ENCODE assay signal across 23 cellular contexts in genomic region chr2:69471793-69472192, GRCh38. TPM values are rescaled to one million over a fixed set of nuclear protein-coding genes. Genes with fewer than 3 reads are reported as not detected.
A peak's percentile ranks its signal among the peaks of the same experiment; 100 is the strongest.
DNase-seq lines count a peak whose midpoint lies in the region; ATAC-seq lines count a peak whose summit lies in the region.
"Had no signal": no experiment of that assay in that cellular context is flagged by ENCODE, and none has a peak within 500 bp of the region (broad histone marks: within the 10 kb centered on the region; RNA-seq: fewer than 3 reads in every experiment).

No MANE protein-coding gene starts in this region.

- peak overlapping the region in 1 of 5 donors; percentile 73 for H3K9ac ChIP-seq in subcutaneous abdominal adipose tissue (ENCODE audit: low read length in 5 of 5)
- H3K9ac ChIP-seq: KMS-11 had no signal

- no peaks in the 10 kb centered on the region for H3K27me3 ChIP-seq in subcutaneous abdominal adipose tissue (ENCODE audit: control insufficient read depth in 5 of 5, insufficient read depth in 4 of 5, low read length in 5 of 5)
- H3K27me3 ChIP-seq: BE2C had no signal

- H3K9me3 ChIP-seq in T-helper 17 cell (ENCODE audit: control insufficient read depth, low read length, poor library complexity, severe bottlenecking): no peaks in the 10 kb centered on the region
- H3K9me3 ChIP-seq in subcutaneous abdominal adipose tissue (ENCODE audit: control insufficient read depth in 5 of 5, low read length in 5 of 5): no peaks in the 10 kb centered on the region
- H3K9me3 ChIP-seq: BE2C, HAP-1 had no signal

- peak overlapping the region; percentile 87 for H3K27ac Mint-ChIP-seq in activated naive CD4-positive, alpha-beta T cell treated with anti-CD3 and anti-CD28 coated beads, Interleukin-2, amount 50 U/mL, for 24 hours
- no peak overlapping the region for H3K27ac Mint-ChIP-seq in activated naive CD4-positive, alpha-beta T cell treated with anti-CD3 and anti-CD28 coated beads, Interleukin-2, amount 10 ng/mL, durations not matched to agents 7 days and 5 days
- H3K27ac Mint-ChIP-seq in T-helper 17 cell: peak overlapping the region; percentile 32
- H3K27ac Mint-ChIP-seq: CD14-positive monocyte, GM23338, HFFc6, IgD-negative memory B cell had no signal

- peaks cover 20% of the 10 kb centered on the region for H3K4me1 Mint-ChIP-seq in activated naive CD4-positive, alpha-beta T cell treated with anti-CD3 and anti-CD28 coated beads, Interleukin-2, amount 50 U/mL, for 24 hours
- peaks cover 19% of the 10 kb centered on the region for H3K4me1 Mint-ChIP-seq in activated naive CD4-positive, alpha-beta T cell treated with anti-CD3 and anti-CD28 coated beads, Interleukin-2, amount 10 ng/mL, durations not matched to agents 7 days and 5 days
- peaks cover 20% of the 10 kb centered on the region for H3K4me1 Mint-ChIP-seq in T-helper 17 cell

- H3K27me3 Mint-ChIP-seq in activated naive CD4-positive, alpha-beta T cell treated with anti-CD3 and anti-CD28 coated beads, Interleukin-2, amount 50 U/mL, for 24 hours: no peaks in the 10 kb centered on the region
- no peaks in the 10 kb centered on the region for H3K27me3 Mint-ChIP-seq in activated naive CD4-positive, alpha-beta T cell treated with anti-CD3 and anti-CD28 coated beads, Interleukin-2, amount 10 ng/mL, durations not matched to agents 7 days and 5 days
- H3K27me3 Mint-ChIP-seq in T-helper 17 cell: no peaks in the 10 kb centered on the region

- H3K27ac ChIP-seq in subcutaneous abdominal adipose tissue (ENCODE audit: low read depth, low read length): peak overlapping the region; percentile 92
- H3K27ac ChIP-seq: 22Rv1, KMS-11 had no signal

- H3K4me1 ChIP-seq in subcutaneous abdominal adipose tissue (ENCODE audit: control insufficient read depth in 5 of 5, insufficient read depth in 5 of 5, low read length in 5 of 5): peaks cover 0 to 50% (median 14%) of the 10 kb centered on the region in 5 donors
- H3K4me1 ChIP-seq: BE2C, HAP-1 had no signal

- DNase-seq in activated naive CD4-positive, alpha-beta T cell treated with anti-CD3 and anti-CD28 coated beads, Interleukin-2, amount 10 ng/mL, durations not matched to agents 7 days and 5 days: no peak
- no peak for DNase-seq in T-helper 17 cell
- DNase-seq in left lobe of liver (ENCODE audit: low spot score): no peak
- no peak for DNase-seq in GOT3 (lab: John Stamatoyannopoulos, UW)
- DNase-seq in activated T-cell treated with anti-CD3 and anti-CD28 coated beads, Interleukin-2, amount 50 U/mL, for 1 hour: no peak
- DNase-seq: ACHN; BE2C; HFFc6; MM.1S; NCI-H2029; NCI-H446 treated with DMSO at 0.1 percent for 48 hours; NCI-H82; NK-92 treated with Interleukin-12 subunit alpha and Interleukin-12 subunit beta, amount 100 ng/mL, for 24 hours; PC-3 had no signal

- H3K9me3 Mint-ChIP-seq in activated naive CD4-positive, alpha-beta T cell treated with anti-CD3 and anti-CD28 coated beads, Interleukin-2, amount 50 U/mL, for 24 hours: no peaks in the 10 kb centered on the region
- H3K9me3 Mint-ChIP-seq in activated naive CD4-positive, alpha-beta T cell treated with anti-CD3 and anti-CD28 coated beads, Interleukin-2, amount 10 ng/mL, durations not matched to agents 7 days and 5 days: no peaks in the 10 kb centered on the region
- H3K9me3 Mint-ChIP-seq: CD14-positive monocyte, GM23338, HFFc6, IgD-negative memory B cell had no signal

- CTCF ChIA-PET in activated naive CD4-positive, alpha-beta T cell treated with anti-CD3 and anti-CD28 coated beads, Interleukin-2, amount 10 ng/mL, durations not matched to agents 7 days and 5 days (lab: Charles Lee): interaction anchor here (1.1 kb wide), 1 partner anchor 94 kb away, joined by 3 read pairs; no protein-coding TSS in a partner anchor

- peak overlapping the region in 1 of 5 donors; percentile 9 for H3K4me3 ChIP-seq in subcutaneous abdominal adipose tissue (ENCODE audit: low read depth in 1 of 5, low read length in 5 of 5)
- H3K4me3 ChIP-seq: GM23338, HAP-1 had no signal

- ATAC-seq in T-helper 17 cell: no peak
- ATAC-seq in left lobe of liver: peak; percentile 23
- no peak for ATAC-seq in GM18502 (IDR thresholded peaks at IDR 0.05; ENCODE audit: poor library complexity, unreplicated experiment)
- ATAC-seq: PC-3 had no signal

- H3K36me3 Mint-ChIP-seq in activated naive CD4-positive, alpha-beta T cell treated with anti-CD3 and anti-CD28 coated beads, Interleukin-2, amount 50 U/mL, for 24 hours: peaks cover 14% of the 10 kb centered on the region
- peaks cover 33% of the 10 kb centered on the region for H3K36me3 Mint-ChIP-seq in activated naive CD4-positive, alpha-beta T cell treated with anti-CD3 and anti-CD28 coated beads, Interleukin-2, amount 10 ng/mL, durations not matched to agents 7 days and 5 days
- peaks cover 9% of the 10 kb centered on the region for H3K36me3 Mint-ChIP-seq in T-helper 17 cell (ENCODE audit: low read depth)
- H3K36me3 Mint-ChIP-seq: IgD-negative memory B cell had no signal

- no peak overlapping the region for H3K4me3 Mint-ChIP-seq in activated naive CD4-positive, alpha-beta T cell treated with anti-CD3 and anti-CD28 coated beads, Interleukin-2, amount 50 U/mL, for 24 hours
- no peak overlapping the region for H3K4me3 Mint-ChIP-seq in activated naive CD4-positive, alpha-beta T cell treated with anti-CD3 and anti-CD28 coated beads, Interleukin-2, amount 10 ng/mL, durations not matched to agents 7 days and 5 days
- H3K4me3 Mint-ChIP-seq in T-helper 17 cell: no peak overlapping the region
- H3K4me3 Mint-ChIP-seq: CD14-positive monocyte, GM23338, HFFc6, IgD-negative memory B cell had no signal

- H3K36me3 ChIP-seq in subcutaneous abdominal adipose tissue (ENCODE audit: control insufficient read depth in 5 of 5, insufficient read depth in 5 of 5, low read length in 5 of 5): peaks cover 3 to 11% (median 9%) of the 10 kb centered on the region in 5 donors
- H3K36me3 ChIP-seq: BE2C, HAP-1 had no signal

RNA-seq across cellular contexts. Expression of gene NFU1, which starts 34.6 kb away (rescaled TPM):
- total RNA-seq in T-helper 17 cell (10 to 100 TPM; 17.8 to 23.2 TPM), left lobe of liver (12.0 TPM)
